Comparison of ENCODE assay signal across 9 cellular contexts in the genomic region with DNA sequence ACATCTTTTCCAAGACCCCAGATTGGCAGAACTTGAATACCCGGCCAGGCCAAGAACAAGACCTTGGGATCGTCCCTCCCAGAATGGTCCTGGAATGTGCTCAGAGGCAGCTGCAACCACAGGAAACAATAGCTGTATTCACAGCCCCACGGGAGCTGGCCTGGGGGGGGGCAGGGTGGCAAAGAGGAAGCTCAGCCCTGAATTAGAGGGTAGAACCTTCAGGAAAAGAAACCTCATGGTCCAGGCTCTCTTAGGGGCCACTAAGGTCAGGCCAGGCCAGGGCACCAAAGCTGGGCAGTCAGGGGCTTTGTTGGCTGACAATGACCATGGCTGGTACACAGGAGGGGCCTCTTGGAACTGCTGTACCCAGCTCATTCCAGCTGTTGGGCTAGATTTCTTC. TPM values are rescaled to one million over a fixed set of nuclear protein-coding genes. Genes with fewer than 3 reads are reported as not detected.
A peak's percentile ranks its signal among the peaks of the same experiment; 100 is the strongest.
DNase-seq lines count a peak whose midpoint lies in the region; ATAC-seq, FAIRE-seq and TF ChIP-seq lines count a peak whose summit lies in the region.
"Had no signal": no experiment of that assay in that cellular context is flagged by ENCODE, and none has a peak within 500 bp of the region (broad histone marks: within the 10 kb centered on the region; RNA-seq: fewer than 3 reads in every experiment).

No MANE protein-coding gene starts in this region.

- H3K9ac ChIP-seq in muscle layer of colon (ENCODE audit: low read length): no peak overlapping the region

- 28 to 34% methylated on average over 3 of the region's 3 CpGs for WGBS in esophagus, 2 donors

- H3K9me3 ChIP-seq in esophagus (ENCODE audit: control insufficient read depth in 2 of 2, insufficient read depth in 1 of 2, low read depth in 1 of 2, low read length in 1 of 2) (no peaks in the 10 kb centered on the region), muscle layer of colon (ENCODE audit: low read length) (no peaks in the 10 kb centered on the region)

- TF ChIP-seq CTCF in omental fat pad (IDR thresholded peaks at IDR 0.05): no peak

- H3K4me3 ChIP-seq in ACC112 (ENCODE audit: low read depth, low read length) (no peak overlapping the region), esophagus (ENCODE audit: low read depth in 1 of 2, low read length in 2 of 2) (no peak overlapping the region), muscle layer of colon (ENCODE audit: low read depth in 1 of 2, low read length in 2 of 2) (no peak overlapping the region)

- peaks cover 18% of the 10 kb centered on the region for H3K4me1 ChIP-seq in ACC112 (ENCODE audit: control insufficient read depth, insufficient read depth, low read length, unreplicated experiment)
- H3K4me1 ChIP-seq in esophagus (ENCODE audit: control insufficient read depth in 2 of 2, insufficient read depth in 2 of 2, low read length in 1 of 2): peaks cover 0 to 4% of the 10 kb centered on the region in 2 donors
- H3K4me1 ChIP-seq in muscle layer of colon (ENCODE audit: insufficient read depth, low read length): peaks cover 16% of the 10 kb centered on the region

- H3K79me2 ChIP-seq in ACC112 (ENCODE audit: control insufficient read depth, insufficient read depth, low read length, unreplicated experiment): peaks cover 9% of the 10 kb centered on the region

- no peak for FAIRE-seq in GM19239 (lab: Jason Lieb, UNC)

- peaks cover 24% of the 10 kb centered on the region for H3K36me3 ChIP-seq in ACC112 (ENCODE audit: insufficient read depth, low read length)
- H3K36me3 ChIP-seq in esophagus (ENCODE audit: control insufficient read depth in 2 of 2, insufficient read depth in 2 of 2, low read length in 1 of 2): peaks cover 23 to 58% of the 10 kb centered on the region in 2 donors
- H3K36me3 ChIP-seq in muscle layer of colon (ENCODE audit: insufficient read depth, low read length): peaks cover 90% of the 10 kb centered on the region

- H2AFZ ChIP-seq in ACC112 (ENCODE audit: low read length, unreplicated experiment): no peak overlapping the region

- H3K27ac ChIP-seq in ACC112 (ENCODE audit: low read depth, low read length) (peak overlapping the region; percentile 23; the same call in 1 of the 2 replicates), esophagus (ENCODE audit: low read depth in 2 of 2, low read length in 1 of 2) (peak overlapping the region; percentile 29 to 77), muscle layer of colon (ENCODE audit: low read depth, low read length) (peak overlapping the region; percentile 21)

- H3K27me3 ChIP-seq in ACC112 (ENCODE audit: insufficient read depth, low read length): no peaks in the 10 kb centered on the region
- no peaks in the 10 kb centered on the region for H3K27me3 ChIP-seq in esophagus (ENCODE audit: control insufficient read depth in 1 of 2, insufficient read depth in 2 of 2, low read length in 2 of 2)
- no peaks in the 10 kb centered on the region for H3K27me3 ChIP-seq in muscle layer of colon (ENCODE audit: control insufficient read depth in 1 of 2, insufficient read depth in 2 of 2, low read length in 2 of 2)

- ATAC-seq in omental fat pad (ENCODE audit: low FRiP score): no peak

- DNase-seq in NCI-H2196 (lab: John Stamatoyannopoulos, UW; ENCODE audit: unreplicated experiment) (peak; percentile 60), omental fat pad (ENCODE audit: low spot score) (no peak), NCI-H446 treated with DMSO at 0.1 percent for 48 hours (lab: John Stamatoyannopoulos, UW) (no peak), activated T-cell treated with anti-CD3 and anti-CD28 coated beads for 4 hours (no peak), GM19239 (ENCODE audit: insufficient read length, low spot score) (no peak)
- DNase-seq: H7 had no signal

RNA-seq across cellular contexts. Expression of a gene that starts 17.3 kb away (rescaled TPM):
- 1,000 to 10,000 TPM; 2,629 to 4,238 TPM for polyA plus RNA-seq in esophagus
- 100 to 1,000 TPM; 635 to 791 (median 757) TPM for total RNA-seq in omental fat pad

RNA-seq across cellular contexts. Expression of a gene that starts 17.4 kb away (rescaled TPM):
- 1 to 10 TPM; 2.0 to 4.8 TPM for polyA plus RNA-seq in esophagus
- total RNA-seq in omental fat pad: 10 to 100 TPM in 1 of 4 donors, 1 to 10 TPM in 3; 3.7 to 11.3 (median 5.1) TPM
